30 cellular contexts compared by ENCODE assay signal in genomic region chr21:33477066-33477465, GRCh38. TPM values are rescaled to one million over a fixed set of nuclear protein-coding genes. Genes with fewer than 3 reads are reported as not detected.
DNase-seq lines count a peak whose midpoint lies in the region; ATAC-seq, FAIRE-seq and TF ChIP-seq lines count a peak whose summit lies in the region.
"Had no signal": no experiment of that assay in that cellular context is flagged by ENCODE, and none has a peak within 500 bp of the region (broad histone marks: within the 10 kb centered on the region; RNA-seq: fewer than 3 reads in every experiment).

No MANE protein-coding gene starts in this region.

- ATAC-seq in natural killer cell (no peak), WTC11 (no peak), GM18867 (IDR thresholded peaks at IDR 0.05; ENCODE audit: unreplicated experiment) (no peak)
- ATAC-seq in natural killer cell treated with Interleukin-12 subunit alpha and Interleukin-12 subunit beta and Interleukin-15 and Interleukin-18, amount 100 ng/mL, for 72 hours: no peak
- ATAC-seq: esophagus mucosa; foreskin keratinocyte; HCT116; left colon; right cardiac atrium; SK-N-SH treated with all-trans-retinoic acid at 6 μM for 48 hours; stimulated activated memory B cell treated with anti-CD40 and anti-IgM and Interleukin-4, amounts not matched to agents 10 μg/mL and 1 μg/mL and 100 μg/mL, for 72 hours had no signal

- FAIRE-seq in endothelial cell of umbilical vein (lab: Jason Lieb, UNC): peak; percentile 67
- FAIRE-seq: bronchial epithelial cell had no signal

- peaks cover 16% of the 10 kb centered on the region for H3K79me2 ChIP-seq in endothelial cell of umbilical vein (ENCODE audit: control insufficient read depth, insufficient read depth, low read length)

- no peaks in the 10 kb centered on the region for H3K36me3 Mint-ChIP-seq in natural killer cell
- no peaks in the 10 kb centered on the region for H3K36me3 Mint-ChIP-seq in natural killer cell treated with Interleukin-12 subunit alpha and Interleukin-12 subunit beta and Interleukin-15 and Interleukin-18, amount 100 ng/mL, for 72 hours
- no peaks in the 10 kb centered on the region for H3K36me3 Mint-ChIP-seq in WTC11
- peaks cover 14% of the 10 kb centered on the region for H3K36me3 Mint-ChIP-seq in type B pancreatic cell

- no peaks in the 10 kb centered on the region for H3K27me3 Mint-ChIP-seq in natural killer cell (ENCODE audit: low read depth in 2 of 2)
- H3K27me3 Mint-ChIP-seq in natural killer cell treated with Interleukin-12 subunit alpha and Interleukin-12 subunit beta and Interleukin-15 and Interleukin-18, amount 100 ng/mL, for 72 hours: no peaks in the 10 kb centered on the region
- peaks cover 8% of the 10 kb centered on the region for H3K27me3 Mint-ChIP-seq in WTC11 (ENCODE audit: low read depth)
- no peaks in the 10 kb centered on the region for H3K27me3 Mint-ChIP-seq in type B pancreatic cell
- H3K27me3 Mint-ChIP-seq: memory B cell; stimulated activated memory B cell treated with anti-CD40 and anti-IgM and Interleukin-4, amounts not matched to agents 10 μg/mL and 1 μg/mL and 100 μg/mL, for 72 hours had no signal

- no TSS peak for BruUV-seq in endothelial cell of umbilical vein (replicated peaks; lab: Mats Ljungman, UMichigan)

- H3K27ac ChIP-seq in endothelial cell of umbilical vein (ENCODE audit: insufficient read depth, low read depth, low read length): no peak overlapping the region
- H3K27ac ChIP-seq: adrenal gland, C4-2B, colonic mucosa, foreskin keratinocyte, parathyroid adenoma, spleen had no signal

- TF ChIP-seq POLR2A in endothelial cell of umbilical vein (IDR thresholded peaks at IDR 0.05; ENCODE audit: low read depth, low read length): no peak

- intact Hi-C loops in natural killer cell (cut with micrococcal nuclease): no loop called here
- intact Hi-C loops in endothelial cell of umbilical vein (cut with micrococcal nuclease): no loop called here
- intact Hi-C loops in head of caudate nucleus (cut with DNase I): no loop called here

- H3K4me3 Mint-ChIP-seq in natural killer cell: peak overlapping the region; percentile 1
- H3K4me3 Mint-ChIP-seq in natural killer cell treated with Interleukin-12 subunit alpha and Interleukin-12 subunit beta and Interleukin-15 and Interleukin-18, amount 100 ng/mL, for 72 hours: no peak overlapping the region
- no peak overlapping the region for H3K4me3 Mint-ChIP-seq in WTC11
- peak overlapping the region; percentile 59 for H3K4me3 Mint-ChIP-seq in type B pancreatic cell

- H3K9ac ChIP-seq in endothelial cell of umbilical vein (replicated peaks; ENCODE audit: extremely low read depth, insufficient read depth, low read length): no peak overlapping the region
- H3K9ac ChIP-seq: parathyroid adenoma had no signal

- no peak for DNase-seq in natural killer cell
- DNase-seq in natural killer cell treated with Interleukin-12 subunit alpha and Interleukin-12 subunit beta and Interleukin-15 and Interleukin-18, amount 100 ng/mL, for 72 hours (ENCODE audit: low spot score): no peak
- DNase-seq in WTC11 (ENCODE audit: low spot score): no peak
- no peak for DNase-seq in endothelial cell of umbilical vein (ENCODE audit: low read depth, low spot score)
- DNase-seq in type B pancreatic cell (ENCODE audit: extremely low spot score, unreplicated experiment): no peak
- DNase-seq in head of caudate nucleus: no peak
- no peak for DNase-seq in KG1 (lab: John Stamatoyannopoulos, UW)
- DNase-seq: colonic mucosa; DMS 273 treated with DMSO at 0.1 percent for 48 hours; effector memory CD4-positive, alpha-beta T cell; foreskin keratinocyte; IMR-90; left colon; NCI-H1105 treated with DMSO at 0.1 percent for 48 hours; NCI-H2029 treated with DMSO at 0.1 percent for 48 hours; NCI-H345; NCI-H774; right cardiac atrium; spleen; stimulated activated CD4-positive, alpha-beta T cell treated with anti-CD3 and anti-CD28 coated beads, Interleukin-2, amount 100 ng/mL, for 48 hours had no signal

- H2AFZ ChIP-seq in endothelial cell of umbilical vein (ENCODE audit: low read depth, low read length): no peak overlapping the region
- H2AFZ ChIP-seq: parathyroid adenoma had no signal

- H3K36me3 ChIP-seq in endothelial cell of umbilical vein (ENCODE audit: control insufficient read depth in 2 of 2, extremely low read depth in 1 of 2, insufficient read depth in 2 of 2, low read length in 2 of 2): no peaks in the 10 kb centered on the region
- H3K36me3 ChIP-seq: adrenal gland, colonic mucosa had no signal

- peaks cover 0 to 3% of the 10 kb centered on the region in 2 experiments for H3K27me3 ChIP-seq in endothelial cell of umbilical vein (ENCODE audit: control insufficient read depth in 2 of 2, insufficient read depth in 2 of 2, low read length in 2 of 2)
- H3K27me3 ChIP-seq: adrenal gland, colonic mucosa, foreskin keratinocyte, spleen had no signal

- H3K9me1 ChIP-seq in endothelial cell of umbilical vein (replicated peaks; ENCODE audit: control insufficient read depth, extremely low read depth, insufficient read depth, low read length): no peaks in the 10 kb centered on the region

- H3K4me2 ChIP-seq in endothelial cell of umbilical vein (ENCODE audit: insufficient read depth, low read length): no peak overlapping the region

- no peaks in the 10 kb centered on the region for H3K9me3 ChIP-seq in endothelial cell of umbilical vein (replicated peaks; ENCODE audit: control insufficient read depth, insufficient read depth, low read length)
- H3K9me3 ChIP-seq: adrenal gland, colonic mucosa, spleen had no signal

- TF ChIP-seq CTCF in natural killer cell (IDR thresholded peaks at IDR 0.05): no peak
- no peak for TF ChIP-seq CTCF in WTC11 (IDR thresholded peaks at IDR 0.05)
- TF ChIP-seq CTCF in endothelial cell of umbilical vein (IDR thresholded peaks at IDR 0.05; ENCODE audit: extremely low read depth in 1 of 2, insufficient read depth in 1 of 2, low read depth in 1 of 2, low read length in 2 of 2): no peak
- TF ChIP-seq CTCF in type B pancreatic cell (conservative IDR thresholded peaks at IDR 0.05): no peak

- H3K4me3 ChIP-seq in endothelial cell of umbilical vein (replicated peaks in 1 of 3; ENCODE audit: insufficient read depth in 1 of 3, low read depth in 1 of 3, low read length in 3 of 3): no peak overlapping the region
- H3K4me3 ChIP-seq: adrenal gland, colonic mucosa, spleen had no signal

- CTCF ChIA-PET in WTC11 (lab: Charles Lee): no interaction called here
- CTCF ChIA-PET in endothelial cell of umbilical vein (lab: Charles Lee): no interaction called here

- dilution Hi-C loops in endothelial cell of umbilical vein (cut with MboI; ENCODE audit: extremely low pct_ligation_motif_present, low sequenced_read_pairs): no loop called here

- H3K27ac Mint-ChIP-seq in natural killer cell (no peak overlapping the region), WTC11 (no peak overlapping the region), type B pancreatic cell (no peak overlapping the region)
- H3K27ac Mint-ChIP-seq in natural killer cell treated with Interleukin-12 subunit alpha and Interleukin-12 subunit beta and Interleukin-15 and Interleukin-18, amount 100 ng/mL, for 72 hours: peak overlapping the region in 1 of 2 donors; percentile 45
- H3K27ac Mint-ChIP-seq: memory B cell; stimulated activated memory B cell treated with anti-CD40 and anti-IgM and Interleukin-4, amounts not matched to agents 10 μg/mL and 1 μg/mL and 100 μg/mL, for 72 hours had no signal

- no peaks in the 10 kb centered on the region for H4K20me1 ChIP-seq in endothelial cell of umbilical vein (replicated peaks; ENCODE audit: control insufficient read depth, extremely low read depth, insufficient read depth, low read length)

- H3K4me1 ChIP-seq in endothelial cell of umbilical vein (ENCODE audit: control insufficient read depth, extremely low read depth, insufficient read depth, low read length): peaks cover 4% of the 10 kb centered on the region
- H3K4me1 ChIP-seq: parathyroid adenoma had no signal

- H3K9me3 Mint-ChIP-seq in natural killer cell (no peaks in the 10 kb centered on the region), WTC11 (no peaks in the 10 kb centered on the region), type B pancreatic cell (peaks cover 4% of the 10 kb centered on the region)
- H3K9me3 Mint-ChIP-seq in natural killer cell treated with Interleukin-12 subunit alpha and Interleukin-12 subunit beta and Interleukin-15 and Interleukin-18, amount 100 ng/mL, for 72 hours: no peaks in the 10 kb centered on the region
- H3K9me3 Mint-ChIP-seq: memory B cell; stimulated activated memory B cell treated with anti-CD40 and anti-IgM and Interleukin-4, amounts not matched to agents 10 μg/mL and 1 μg/mL and 100 μg/mL, for 72 hours had no signal

- POLR2A ChIA-PET in WTC11 (lab: Charles Lee) (no interaction called here), endothelial cell of umbilical vein (lab: Charles Lee) (no interaction called here)

- H3K4me1 Mint-ChIP-seq in natural killer cell: peaks cover 14 to 15% of the 10 kb centered on the region in 2 donors
- H3K4me1 Mint-ChIP-seq in natural killer cell treated with Interleukin-12 subunit alpha and Interleukin-12 subunit beta and Interleukin-15 and Interleukin-18, amount 100 ng/mL, for 72 hours (ENCODE audit: low read depth in 2 of 2): peaks cover 14 to 15% of the 10 kb centered on the region in 2 donors
- H3K4me1 Mint-ChIP-seq in WTC11: peaks cover 6% of the 10 kb centered on the region
- peaks cover 6% of the 10 kb centered on the region for H3K4me1 Mint-ChIP-seq in type B pancreatic cell (ENCODE audit: unreplicated experiment)

RNA-seq across cellular contexts. Expression of gene TMEM50B, which starts 2.7 kb away (rescaled TPM):
- total RNA-seq in natural killer cell (10 to 100 TPM; 34.5 to 42.1 (median 40.5) TPM), WTC11 (2021) (21.0 to 26.0 TPM (median 25.4 TPM) in 3 replicates), endothelial cell of umbilical vein (29.3 and 29.7 TPM in 2 replicates), type B pancreatic cell (ENCODE audit: low replicate concordance) (34.2 and 44.7 TPM in 2 replicates)
- total RNA-seq in natural killer cell treated with Interleukin-12 subunit alpha and Interleukin-12 subunit beta and Interleukin-15 and Interleukin-18, amount 100 ng/mL, for 72 hours: 10 to 100 TPM; 19.5 to 24.7 TPM
- 17.3 and 25.1 TPM in 2 replicates for polyA plus RNA-seq in endothelial cell of umbilical vein
- polyA plus RNA-seq in endothelial cell of umbilical vein (2011; cell fraction: cytosol; rRNA removed): 15.9 and 16.7 TPM in 2 replicates
- 71.6 and 73.2 TPM in 2 replicates for polyA plus RNA-seq in endothelial cell of umbilical vein (2011; cell fraction: nucleus; rRNA removed)
- polyA plus RNA-seq in endothelial cell of umbilical vein (2012): 23.8 and 24.0 TPM in 2 replicates
- polyA minus RNA-seq in endothelial cell of umbilical vein: 15.5 and 16.1 TPM in 2 replicates
- 8.4 TPM for polyA minus RNA-seq in endothelial cell of umbilical vein (2011; cell fraction: cytosol; rRNA and poly(A)+ RNA removed)
- 19.6 and 23.6 TPM in 2 replicates for polyA minus RNA-seq in endothelial cell of umbilical vein (2011; cell fraction: nucleus; rRNA and poly(A)+ RNA removed)

RNA-seq across cellular contexts. Expression of gene DNAJC28, which starts 14.4 kb away (rescaled TPM):
- total RNA-seq in natural killer cell (under 1 TPM in 2 of 3 donors, not detected in 1; 0.41 to 0.63 TPM), WTC11 (2021) (2.6 to 4.0 TPM (median 3.5 TPM) in 3 replicates), endothelial cell of umbilical vein (0.82 and 1.0 TPM in 2 replicates), type B pancreatic cell (ENCODE audit: low replicate concordance) (2.3 and 3.0 TPM in 2 replicates)
- total RNA-seq in natural killer cell treated with Interleukin-12 subunit alpha and Interleukin-12 subunit beta and Interleukin-15 and Interleukin-18, amount 100 ng/mL, for 72 hours: under 1 TPM; 0.52 to 0.86 TPM
- 0.19 and 0.32 TPM in 2 replicates for polyA plus RNA-seq in endothelial cell of umbilical vein
- 0.69 and 0.77 TPM in 2 replicates for polyA plus RNA-seq in endothelial cell of umbilical vein (2011; cell fraction: cytosol; rRNA removed)
- polyA plus RNA-seq in endothelial cell of umbilical vein (2011; cell fraction: nucleus; rRNA removed): 0.52 and 0.87 TPM in 2 replicates
- 1.6 and 1.7 TPM in 2 replicates for polyA plus RNA-seq in endothelial cell of umbilical vein (2012)
- not detected in 2 replicates for polyA minus RNA-seq in endothelial cell of umbilical vein
- polyA minus RNA-seq in endothelial cell of umbilical vein (2011; cell fraction: cytosol; rRNA and poly(A)+ RNA removed): not detected
- polyA minus RNA-seq in endothelial cell of umbilical vein (2011; cell fraction: nucleus; rRNA and poly(A)+ RNA removed): 0.29 and 0.53 TPM in 2 replicates

Comparison
In these comparisons a context has a peak if more than half of its experiments do, and no peak if none do; other contexts are left out.
1. H3K4me3 Mint-ChIP-seq: peak in natural killer cell (single experiment) and type B pancreatic cell (single experiment); none in natural killer cell treated with Interleukin-12 subunit alpha and Interleukin-12 subunit beta and Interleukin-15 and Interleukin-18, amount 100 ng/mL, for 72 hours (single experiment) and WTC11 (single experiment).